Comparison of ENCODE assay signal across 9 cellular contexts in the genomic region with DNA sequence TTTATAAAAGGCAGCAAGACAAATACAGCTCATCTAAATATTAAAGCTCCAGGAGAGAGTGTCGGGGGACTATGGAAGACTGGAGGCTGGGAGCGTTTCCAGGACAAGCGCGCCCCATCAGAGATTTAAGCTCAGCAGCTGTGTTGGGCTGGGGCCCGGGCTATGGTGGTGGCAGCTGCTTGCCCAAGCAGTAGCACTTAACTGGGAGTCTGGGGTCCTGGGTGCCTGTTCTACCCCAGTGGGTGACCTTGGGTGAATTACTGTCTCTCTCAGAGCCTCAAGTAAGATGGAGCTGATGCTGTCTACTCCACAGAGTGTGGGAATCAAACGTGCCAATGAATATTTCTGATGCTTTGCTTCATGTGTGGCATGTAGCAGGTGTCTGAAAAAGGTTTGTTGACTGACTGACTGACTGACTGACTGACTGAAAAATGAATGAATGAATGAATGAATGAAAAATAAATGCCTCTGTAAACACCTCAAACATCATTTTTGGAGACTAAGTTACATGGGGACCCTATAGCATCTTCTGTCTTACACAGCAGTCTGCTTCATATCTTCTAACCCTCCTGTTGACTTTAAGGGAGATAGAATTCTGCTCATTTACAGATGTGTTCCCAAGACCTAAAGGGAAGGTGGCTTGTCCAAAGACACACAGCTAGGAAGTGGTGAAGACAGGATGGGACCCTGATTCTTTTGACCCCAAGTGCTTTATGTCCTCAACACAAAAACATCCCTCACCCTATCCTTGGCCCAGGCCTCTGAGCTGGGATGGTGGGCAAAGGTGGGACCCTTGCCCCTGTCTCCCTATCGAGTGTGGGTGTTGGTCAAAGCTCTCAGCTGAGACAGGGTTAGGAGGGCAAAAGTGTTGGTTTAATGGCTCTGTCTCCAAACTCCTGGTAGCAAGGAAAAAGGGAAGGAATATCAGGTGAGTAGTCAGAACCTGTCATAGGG.
DNase-seq lines count a peak whose midpoint lies in the region; ATAC-seq and TF ChIP-seq lines count a peak whose summit lies in the region.
"Had no signal": no experiment of that assay in that cellular context is flagged by ENCODE, and none has a peak within 500 bp of the region (broad histone marks: within the 10 kb centered on the region; RNA-seq: fewer than 3 reads in every experiment).

No MANE protein-coding gene starts in this region.

- H4K20me1 ChIP-seq in fibroblast of lung (ENCODE audit: control insufficient read depth, extremely low read depth, insufficient read depth, low read length): no peaks in the 10 kb centered on the region

- H3K36me3 Mint-ChIP-seq in activated T-cell treated with anti-CD3 and anti-CD28 coated beads, Interleukin-2, amount 50 U/mL, for 24 hours (ENCODE audit: low read depth): no peaks in the 10 kb centered on the region

- peak overlapping the region; percentile 70 for H3K27ac Mint-ChIP-seq in activated T-cell treated with anti-CD3 and anti-CD28 coated beads, Interleukin-2, amount 50 U/mL, for 24 hours

- intact Hi-C loops in stomach (cut with DNase I; ENCODE audit: low total_unique reads): no loop called here

- no peak for ATAC-seq in GM21723 (IDR thresholded peaks at IDR 0.05; ENCODE audit: unreplicated experiment)

- H3K79me2 ChIP-seq in fibroblast of lung (ENCODE audit: control insufficient read depth, insufficient read depth, low read length): no peaks in the 10 kb centered on the region

- H2AFZ ChIP-seq in fibroblast of lung (ENCODE audit: low read length): no peak overlapping the region

- H3K9me3 ChIP-seq in SK-N-MC (ENCODE audit: low read depth, low read length) (no peaks in the 10 kb centered on the region), fibroblast of lung (ENCODE audit: control insufficient read depth, insufficient read depth, low read depth, low read length) (no peaks in the 10 kb centered on the region), stomach (no peaks in the 10 kb centered on the region)

- H3K9ac ChIP-seq in SK-N-MC (ENCODE audit: insufficient read length) (no peak overlapping the region), fibroblast of lung (ENCODE audit: insufficient read depth, low read length) (no peak overlapping the region)

- peaks cover 18% of the 10 kb centered on the region for H3K27me3 Mint-ChIP-seq in activated T-cell treated with anti-CD3 and anti-CD28 coated beads, Interleukin-2, amount 50 U/mL, for 24 hours

- H3K27me3 ChIP-seq in fibroblast of lung (ENCODE audit: control insufficient read depth, insufficient read depth, low read length) (no peaks in the 10 kb centered on the region), stomach (no peaks in the 10 kb centered on the region)

- TF ChIP-seq POLR2A in stomach (IDR thresholded peaks at IDR 0.05): no peak

- no peak for DNase-seq in activated T-cell treated with anti-CD3 and anti-CD28 coated beads, Interleukin-2, amount 50 U/mL, for 24 hours
- DNase-seq in activated T-cell treated with anti-CD3 and anti-CD28 coated beads, Interleukin-2, amount 50 U/mL, for 48 hours: no peak
- DNase-seq in SK-N-MC (ENCODE audit: low read depth, low spot score) (no peak), fibroblast of lung (ENCODE audit: low read depth in 2 of 2) (peak in 1 of 2 donors; percentile 15), stomach (no peak), NCI-H510A (lab: John Stamatoyannopoulos, UW) (no peak), mesenteric fat pad (ENCODE audit: low spot score) (no peak)
- DNase-seq: stimulated activated CD4-positive, alpha-beta T cell treated with anti-CD3 and anti-CD28 coated beads, Interleukin-4, amount 100 ng/mL, for 1 hour had no signal

- no peaks in the 10 kb centered on the region for H3K9me3 Mint-ChIP-seq in activated T-cell treated with anti-CD3 and anti-CD28 coated beads, Interleukin-2, amount 50 U/mL, for 24 hours

- H3K4me2 ChIP-seq in fibroblast of lung (ENCODE audit: extremely low read depth, insufficient read depth, low read length): peak overlapping the region; percentile 67

- no peak for TF ChIP-seq EP300 in stomach (IDR thresholded peaks at IDR 0.05)

- H3K36me3 ChIP-seq in SK-N-MC (ENCODE audit: insufficient read depth, low read length) (peaks cover 6% of the 10 kb centered on the region; the same call in 1 of the 2 replicates), fibroblast of lung (ENCODE audit: control insufficient read depth, insufficient read depth, low read length) (no peaks in the 10 kb centered on the region), stomach (no peaks in the 10 kb centered on the region)

- H3K4me3 Mint-ChIP-seq in activated T-cell treated with anti-CD3 and anti-CD28 coated beads, Interleukin-2, amount 50 U/mL, for 24 hours: peak overlapping the region; percentile 37

- WGBS in stomach, 5 donors: 42 to 75% (median 67%) methylated on average over 7 of the region's 7 CpGs

- peaks cover 30% of the 10 kb centered on the region for H3K4me1 Mint-ChIP-seq in activated T-cell treated with anti-CD3 and anti-CD28 coated beads, Interleukin-2, amount 50 U/mL, for 24 hours (ENCODE audit: low read depth)

- peaks cover 25% of the 10 kb centered on the region for H3K4me1 ChIP-seq in fibroblast of lung (ENCODE audit: control insufficient read depth, extremely low read depth, insufficient read depth, low read length)
- H3K4me1 ChIP-seq in stomach: peaks cover 11 to 53% (median 31%) of the 10 kb centered on the region in 4 donors

- TF ChIP-seq CTCF in fibroblast of lung (conservative IDR thresholded peaks at IDR 0.05 in 1 of 2, IDR thresholded peaks at IDR 0.05 in 1 of 2; ENCODE audit: low read depth in 1 of 2, low read length in 2 of 2) (no peak), stomach (IDR thresholded peaks at IDR 0.05) (no peak)

- peak overlapping the region; percentile 46; the same call in 1 of the 2 replicates for H3K27ac ChIP-seq in SK-N-MC
- H3K27ac ChIP-seq in fibroblast of lung (ENCODE audit: insufficient read depth, low read length): no peak overlapping the region
- H3K27ac ChIP-seq in stomach: peak overlapping the region in 4 of 5 donors; percentile 53 to 66 (median 62)

- H3K4me3 ChIP-seq in SK-N-MC (peak overlapping the region; percentile 51), fibroblast of lung (replicated peaks in 1 of 4; ENCODE audit: control extremely low read depth in 1 of 4, insufficient read depth in 1 of 4, low read depth in 3 of 4, low read length in 4 of 4) (peak overlapping the region in 2 of 4 experiments; percentile 6 to 37), stomach (no peak overlapping the region)
